Comparison of ENCODE assay signal across 10 cellular contexts in genomic region chr2:85135066-85135914, GRCh38. TPM values are rescaled to one million over a fixed set of nuclear protein-coding genes. Genes with fewer than 3 reads are reported as not detected.
DNase-seq lines count a peak whose midpoint lies in the region; ATAC-seq, FAIRE-seq and TF ChIP-seq lines count a peak whose summit lies in the region.
"Had no signal": no experiment of that assay in that cellular context is flagged by ENCODE, and none has a peak within 500 bp of the region (broad histone marks: within the 10 kb centered on the region; RNA-seq: fewer than 3 reads in every experiment).

No MANE protein-coding gene starts in this region.

- H3K4me1 ChIP-seq in keratinocyte (ENCODE audit: control insufficient read depth, extremely low read depth, insufficient read depth, low read length), result peaks cover 8% of the 10 kb centered on the region

- H3K9me1 ChIP-seq in keratinocyte (ENCODE audit: control insufficient read depth, extremely low read depth, insufficient read depth, low read length), result no peaks in the 10 kb centered on the region

- peaks cover 2% of the 10 kb centered on the region for H3K79me2 ChIP-seq in keratinocyte (ENCODE audit: control insufficient read depth, insufficient read depth, low read length)

- no peaks in the 10 kb centered on the region; the same call in 1 of the 2 replicates for H3K27me3 Mint-ChIP-seq in HFFc6 (ENCODE audit: insufficient read depth)

- TF ChIP-seq CTCF in HFFc6 (IDR thresholded peaks at IDR 0.05) (no peak), bronchial epithelial cell (IDR thresholded peaks at IDR 0.05; ENCODE audit: insufficient read depth, low read length, severe bottlenecking) (no peak), keratinocyte (optimal IDR thresholded peaks at IDR 0.05 in 1 of 3, IDR thresholded peaks at IDR 0.05 in 1 of 3, conservative IDR thresholded peaks at IDR 0.05 in 1 of 3; ENCODE audit: extremely low read depth in 1 of 3, insufficient read depth in 2 of 3, low read length in 3 of 3) (no peak)

- no peak overlapping the region for H3K9ac ChIP-seq in keratinocyte (ENCODE audit: control insufficient read depth, extremely low read depth, insufficient read depth, low read length)

- no peaks in the 10 kb centered on the region for H3K9me3 Mint-ChIP-seq in HFFc6
- H3K9me3 Mint-ChIP-seq: activated CD4-positive, alpha-beta memory T cell treated with anti-CD3 and anti-CD28 coated beads, Interleukin-2, amount 10 ng/mL, durations not matched to agents 7 days and 5 days had no signal

- no peak overlapping the region for H3K27ac ChIP-seq in keratinocyte (ENCODE audit: control insufficient read depth, insufficient read depth, low read length)
- H3K27ac ChIP-seq in skin epidermis, result peak overlapping the region in 3 of 21 experiments; percentile 10 to 90 (median 71)

- peak overlapping the region; percentile 81 for H3K4me2 ChIP-seq in keratinocyte (ENCODE audit: control insufficient read depth, extremely low read depth, insufficient read depth, low read depth, low read length)

- peak overlapping the region; percentile 53; the same call in 1 of the 2 replicates for H3K4me3 Mint-ChIP-seq in HFFc6

- H3K36me3 ChIP-seq in bronchial epithelial cell (ENCODE audit: control insufficient read depth, insufficient read depth, low read length) (no peaks in the 10 kb centered on the region), keratinocyte (ENCODE audit: control insufficient read depth in 2 of 2, extremely low read depth in 1 of 2, insufficient read depth in 2 of 2, low read length in 2 of 2) (no peaks in the 10 kb centered on the region)

- H4K20me1 ChIP-seq in keratinocyte (ENCODE audit: control insufficient read depth, extremely low read depth, insufficient read depth, low read length), result no peaks in the 10 kb centered on the region

- no peak overlapping the region for H2AFZ ChIP-seq in keratinocyte (ENCODE audit: control insufficient read depth, low read length)

- H3K4me1 Mint-ChIP-seq in HFFc6 (ENCODE audit: low read depth), result peaks cover 16% of the 10 kb centered on the region

- dilution Hi-C loops in keratinocyte (cut with MboI; ENCODE audit: extremely low pct_ligation_motif_present, low sequenced_read_pairs), result no loop called here

- DNase-seq in HFFc6 (no peak), bronchial epithelial cell (ENCODE audit: low read depth) (no peak), keratinocyte (ENCODE audit: low read depth, low spot score) (no peak), SKM-1 treated with dmso at 0.1 percent for 144 hours (lab: John Stamatoyannopoulos, UW; ENCODE audit: unreplicated experiment) (no peak)
- no peak for DNase-seq in activated CD8-positive, alpha-beta memory T cell treated with anti-CD3 and anti-CD28 coated beads for 24 hours
- DNase-seq: activated CD4-positive, alpha-beta memory T cell treated with anti-CD3 and anti-CD28 coated beads, Interleukin-2, amount 10 ng/mL, durations not matched to agents 7 days and 5 days; midbrain had no signal

- H3K4me3 ChIP-seq in bronchial epithelial cell (ENCODE audit: low read depth, low read length) (peak overlapping the region; percentile 84), keratinocyte (ENCODE audit: control insufficient read depth in 2 of 3, extremely low read depth in 1 of 3, insufficient read depth in 2 of 3, low read depth in 1 of 3, low read length in 3 of 3) (peak overlapping the region in 1 of 3 experiments; percentile 61), skin epidermis (peak overlapping the region in 4 of 7 experiments; percentile 42 to 67 (median 57))

- FAIRE-seq in bronchial epithelial cell (lab: Jason Lieb, UNC) (no peak), keratinocyte (lab: Jason Lieb, UNC) (no peak)

- no peaks in the 10 kb centered on the region for H3K27me3 ChIP-seq in bronchial epithelial cell (ENCODE audit: control insufficient read depth, insufficient read depth, low read length)
- H3K27me3 ChIP-seq in keratinocyte (ENCODE audit: control insufficient read depth, extremely low read depth, insufficient read depth, low read length), result peaks cover 13% of the 10 kb centered on the region

- no peak overlapping the region for H3K27ac Mint-ChIP-seq in HFFc6
- H3K27ac Mint-ChIP-seq: activated CD4-positive, alpha-beta memory T cell treated with anti-CD3 and anti-CD28 coated beads, Interleukin-2, amount 10 ng/mL, durations not matched to agents 7 days and 5 days had no signal

- ATAC-seq in esophagus mucosa, result no peak
- ATAC-seq in activated CD4-positive, CD25-positive, alpha-beta regulatory T cell treated with anti-CD3 and anti-CD28 coated beads, Interleukin-2, amount 50 U/mL, for 24 hours, result no peak

- H3K36me3 Mint-ChIP-seq in HFFc6 (ENCODE audit: low read depth), result no peaks in the 10 kb centered on the region

- no peaks in the 10 kb centered on the region for H3K9me3 ChIP-seq in keratinocyte (ENCODE audit: control insufficient read depth, low read depth, low read length)

RNA-seq across cellular contexts. Expression of gene TCF7L1, which starts 2.1 kb away (rescaled TPM):
- 10 to 100 TPM in 1 of 6 experiments, 1 to 10 TPM in 5; 2.6 to 10.3 (median 9.4) TPM for total RNA-seq in HFFc6 (2021; fragmentation: NEBNext Ultra II Directional; extraction: Animal tissue kit (Norgen Biotek cat#: 25700))
- total RNA-seq in bronchial epithelial cell, result 1.3 and 1.9 TPM in 2 replicates
- 0.82 to 2.6 TPM (median 1.0 TPM) in 3 replicates for polyA plus RNA-seq in keratinocyte
- polyA plus RNA-seq in keratinocyte (2011; ENCODE audit: low read depth), result 0.69 TPM
- polyA plus RNA-seq in keratinocyte (2011; cell fraction: cytosol; rRNA removed), result 1.6 and 3.0 TPM in 2 replicates
- polyA plus RNA-seq in keratinocyte (2011; cell fraction: nucleus; rRNA removed), result 6.5 and 9.1 TPM in 2 replicates
- 2.8 and 9.5 TPM in 2 replicates for polyA plus RNA-seq in keratinocyte (2012; ENCODE audit: low replicate concordance)
- 1.9 to 14.1 TPM (median 5.3 TPM) in 3 replicates for polyA minus RNA-seq in keratinocyte
- 1.7 TPM for polyA minus RNA-seq in keratinocyte (2011; cell fraction: cytosol; rRNA and poly(A)+ RNA removed)
- 2.4 and 5.3 TPM in 2 replicates for polyA minus RNA-seq in keratinocyte (2011; cell fraction: nucleus; rRNA and poly(A)+ RNA removed)
- total RNA-seq in esophagus mucosa, result 4.5 TPM
